1 cellular context compared by ENCODE assay signal in genomic region chr1:169105434-169106094, GRCh38.
TF ChIP-seq lines count a peak whose summit lies in the region.

No MANE protein-coding gene starts in this region.

TF ChIP-seq in IMR-90, 13 proteins besides CTCF, POLR2A, EP300 and RAD21:
- TF ChIP-seq USF2 (IDR thresholded peaks at IDR 0.05; ENCODE audit: low read depth, low read length) (peak; percentile 25; the same call in 1 of the 2 replicates), SMC3 (IDR thresholded peaks at IDR 0.05; ENCODE audit: low read depth, low read length) (no peak), CEBPB (IDR thresholded peaks at IDR 0.05; ENCODE audit: low read depth, low read length) (no peak)
